In genomic region chr11:11586465-11586864, GRCh38 we compare ENCODE assay signal across 14 cellular contexts.
"Had no signal": no experiment of that assay in that cellular context is flagged by ENCODE, and none has a peak within 500 bp of the region (broad histone marks: within the 10 kb centered on the region; RNA-seq: fewer than 3 reads in every experiment).

No MANE protein-coding gene starts in this region.

- H3K4me3 ChIP-seq: heart right ventricle, prostate gland, right lobe of liver had no signal

- H3K27me3 ChIP-seq: heart right ventricle, right lobe of liver had no signal

- DNase-seq: heart right ventricle; immature natural killer cell; kidney; left cardiac atrium; mesendoderm; naive B cell; right lobe of liver; stimulated activated CD4-positive, alpha-beta T cell treated with anti-CD3 and anti-CD28 coated beads, Interleukin-4, amount 100 ng/mL, for 1 hour; stimulated activated CD8-positive, alpha-beta memory T cell treated with anti-CD3 and anti-CD28 coated beads, Interleukin-4, amount 100 ng/mL, for 48 hours; stimulated activated naive CD8-positive, alpha-beta T cell treated with anti-CD3 and anti-CD28 coated beads, Interleukin-15, Interleukin-2, amounts not matched to agents 100 U/mL and 50 U/mL, for 24 hours; trophoblast cell had no signal

- H3K9me3 ChIP-seq: heart right ventricle, prostate gland, right lobe of liver had no signal

- H3K4me1 ChIP-seq: parathyroid adenoma, prostate gland, right lobe of liver had no signal

- H3K36me3 ChIP-seq: heart right ventricle, prostate gland, right lobe of liver had no signal

- H3K27ac ChIP-seq: parathyroid adenoma, prostate gland, right lobe of liver had no signal

- ATAC-seq: right lobe of liver; stimulated activated effector memory CD8-positive, alpha-beta T cell treated with anti-CD3 and anti-CD28 coated beads, Interleukin-12 subunit alpha, Interleukin-12 subunit beta, amount 100 ng/mL, for 72 hours; stimulated activated naive CD8-positive, alpha-beta T cell treated with anti-CD3 and anti-CD28 coated beads, Interleukin-15, Interleukin-2, amounts not matched to agents 100 U/mL and 50 U/mL, for 24 hours had no signal
